8 cellular contexts compared by ENCODE assay signal in genomic region chr1:42924249-42925131, GRCh38. TPM values are rescaled to one million over a fixed set of nuclear protein-coding genes. Genes with fewer than 3 reads are reported as not detected.
DNase-seq lines count a peak whose midpoint lies in the region; ATAC-seq and TF ChIP-seq lines count a peak whose summit lies in the region.

No MANE protein-coding gene starts in this region.

- peak overlapping the region; percentile 89 for H3K4me3 ChIP-seq in colonic mucosa

- TF ChIP-seq CTCF in colonic mucosa (IDR thresholded peaks at IDR 0.05): no peak

- DNase-seq in Ammon's horn (ENCODE audit: low spot score) (peak; percentile 98), NCI-H460 (ENCODE audit: extremely low read depth, low read depth) (peak; percentile 87), colonic mucosa (peak; percentile 97), left colon (peak; percentile 95 to 96)
- peak; percentile 91 for DNase-seq in activated CD4-positive, alpha-beta T cell treated with anti-CD3 and anti-CD28 coated beads for 4 hours
- peak; percentile 95 for DNase-seq in stimulated activated CD4-positive, alpha-beta T cell treated with anti-CD3 and anti-CD28 coated beads, Interleukin-2, amount 100 ng/mL, for 24 hours

- ATAC-seq in GM19035 (IDR thresholded peaks at IDR 0.05; ENCODE audit: unreplicated experiment) (peak; percentile 91), HG03354 (IDR thresholded peaks at IDR 0.05; ENCODE audit: poor library complexity, severe bottlenecking, unreplicated experiment) (peak; percentile 91), left colon (peak; percentile 96)

- H3K9me3 ChIP-seq in colonic mucosa: no peaks in the 10 kb centered on the region

- peaks cover 4% of the 10 kb centered on the region for H3K4me1 ChIP-seq in colonic mucosa

- intact Hi-C loops in colonic mucosa (cut with DNase I) (no loop called here), left colon (cut with DNase I, micrococcal nuclease) (no loop called here)

- peaks cover 4% of the 10 kb centered on the region for H3K36me3 ChIP-seq in colonic mucosa

- H3K9ac ChIP-seq in colonic mucosa (ENCODE audit: low read depth in 2 of 2, low read length in 2 of 2): peak overlapping the region; percentile 77 to 79

- H3K27ac ChIP-seq in colonic mucosa: peak overlapping the region; percentile 88

- no peaks in the 10 kb centered on the region for H3K27me3 ChIP-seq in colonic mucosa

RNA-seq across cellular contexts. Expression of gene SLC2A1, which starts 34.2 kb away (rescaled TPM):
- 129 and 170 TPM in 2 replicates for total RNA-seq in NCI-H460 (2014; rRNA removed; shearing (Covaris generic))
- 382 and 424 TPM in 2 replicates for polyA plus RNA-seq in NCI-H460 (2014; cell fraction: nucleus; rRNA removed)
- total RNA-seq in colonic mucosa: 100 to 1,000 TPM in 1 of 2 donors, 10 to 100 TPM in 1; 71.6 to 150 TPM
- 10 to 100 TPM; 59.0 to 82.7 TPM for total RNA-seq in left colon

Comparison
In these comparisons a context has a peak if more than half of its experiments do, and no peak if none do; other contexts are left out.
1. Peak in every context shown above with its lines: DNase-seq, ATAC-seq, H3K4me3 ChIP-seq and H3K27ac ChIP-seq.